Comparison of ENCODE assay signal across 11 cellular contexts in the genomic region with DNA sequence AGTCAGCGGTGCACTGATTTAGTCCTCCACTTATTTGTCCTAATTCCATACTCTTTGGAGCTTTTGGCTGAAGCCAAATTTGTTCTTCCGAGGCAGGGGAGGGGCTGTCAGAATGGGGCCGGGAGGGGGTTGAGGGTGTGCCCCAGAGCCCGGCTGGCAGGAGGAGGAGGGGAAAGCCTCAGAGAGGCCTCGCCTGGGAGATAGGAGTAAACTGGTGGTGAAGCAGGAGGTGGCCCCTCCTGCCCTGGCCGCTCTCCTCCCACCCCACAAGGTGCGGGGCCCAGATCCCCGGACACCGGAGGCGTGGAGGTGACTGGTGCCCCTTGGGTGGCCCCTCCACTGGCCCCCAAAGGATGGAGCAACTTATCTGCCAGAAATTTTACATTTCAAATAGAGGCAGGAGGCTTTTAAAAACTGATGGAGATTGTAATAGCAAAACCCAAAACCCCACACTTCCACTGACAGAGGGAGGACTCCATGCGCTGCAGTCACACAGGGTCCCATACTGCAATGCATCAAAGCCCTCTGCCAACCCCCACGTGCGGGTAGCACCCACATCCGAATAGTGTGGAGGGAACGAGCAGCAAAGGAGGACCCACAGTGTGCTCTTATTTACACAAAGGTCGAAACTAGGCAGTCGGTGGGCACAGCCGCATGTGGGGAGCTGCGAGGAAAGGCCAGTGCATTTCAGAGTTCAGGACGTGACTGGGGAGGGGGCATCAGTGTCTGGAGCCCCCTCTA.
"Had no signal": no experiment of that assay in that cellular context is flagged by ENCODE, and none has a peak within 500 bp of the region (broad histone marks: within the 10 kb centered on the region; RNA-seq: fewer than 3 reads in every experiment).

No MANE protein-coding gene starts in this region.

- H3K27me3 ChIP-seq: gastrocnemius medialis, upper lobe of left lung had no signal

- H3K36me3 Mint-ChIP-seq: activated naive CD4-positive, alpha-beta T cell treated with anti-CD3 and anti-CD28 coated beads, Interleukin-2, amount 10 ng/mL, durations not matched to agents 7 days and 5 days; naive thymus-derived CD4-positive, alpha-beta T cell had no signal

- H3K4me3 Mint-ChIP-seq: activated naive CD4-positive, alpha-beta T cell treated with anti-CD3 and anti-CD28 coated beads, Interleukin-2, amount 10 ng/mL, durations not matched to agents 7 days and 5 days; naive thymus-derived CD4-positive, alpha-beta T cell had no signal

- H3K9me3 Mint-ChIP-seq: activated naive CD4-positive, alpha-beta T cell treated with anti-CD3 and anti-CD28 coated beads, Interleukin-2, amount 10 ng/mL, durations not matched to agents 7 days and 5 days; activated T-helper 2 cell treated with anti-CD3 and anti-CD28 coated beads, Interferon-gamma antibody, Interleukin-2, Interleukin-4, amounts not matched to agents 10 μg/mL and 5 μg/mL and 100 μg/mL, durations not matched to agents 14 hours and 24 hours and 36 hours; naive thymus-derived CD4-positive, alpha-beta T cell had no signal

- H3K27me3 Mint-ChIP-seq: naive thymus-derived CD4-positive, alpha-beta T cell had no signal

- H3K27ac ChIP-seq: suprapubic skin, upper lobe of left lung had no signal

- H3K27ac Mint-ChIP-seq: activated naive CD4-positive, alpha-beta T cell treated with anti-CD3 and anti-CD28 coated beads, Interleukin-2, amount 10 ng/mL, durations not matched to agents 7 days and 5 days; activated T-helper 2 cell treated with anti-CD3 and anti-CD28 coated beads, Interferon-gamma antibody, Interleukin-2, Interleukin-4, amounts not matched to agents 10 μg/mL and 5 μg/mL and 100 μg/mL, durations not matched to agents 14 hours and 24 hours and 36 hours; naive thymus-derived CD4-positive, alpha-beta T cell had no signal

- DNase-seq: activated naive CD4-positive, alpha-beta T cell treated with anti-CD3 and anti-CD28 coated beads, Interleukin-2, amount 10 ng/mL, durations not matched to agents 7 days and 5 days; gastrocnemius medialis; left cardiac atrium; naive thymus-derived CD4-positive, alpha-beta T cell; stimulated activated CD4-positive, alpha-beta T cell treated with anti-CD3 and anti-CD28 coated beads, Interleukin-12 subunit alpha, Interleukin-12 subunit beta, amount 100 ng/mL, for 4 hours; stimulated activated naive CD8-positive, alpha-beta T cell treated with anti-CD3 and anti-CD28 coated beads, Interleukin-15, Interleukin-2, amounts not matched to agents 100 U/mL and 50 U/mL, for 24 hours had no signal

- ATAC-seq: activated CD4-positive, CD25-positive, alpha-beta regulatory T cell treated with anti-CD3 and anti-CD28 coated beads, Interleukin-2, amount 50 U/mL, for 24 hours; gastrocnemius medialis; naive thymus-derived CD4-positive, alpha-beta T cell; sciatic nerve; stimulated activated naive CD8-positive, alpha-beta T cell treated with anti-CD3 and anti-CD28 coated beads, Interleukin-15, Interleukin-2, amounts not matched to agents 100 U/mL and 50 U/mL, for 24 hours had no signal

- H3K4me3 ChIP-seq: gastrocnemius medialis, suprapubic skin, upper lobe of left lung had no signal

- H3K36me3 ChIP-seq: gastrocnemius medialis, suprapubic skin, upper lobe of left lung had no signal
